In genomic region chrX:40100537-40101429, GRCh38 we compare ENCODE assay signal across 14 cellular contexts. TPM values are rescaled to one million over a fixed set of nuclear protein-coding genes. Genes with fewer than 3 reads are reported as not detected.
DNase-seq lines count a peak whose midpoint lies in the region; ATAC-seq and TF ChIP-seq lines count a peak whose summit lies in the region.
"Had no signal": no experiment of that assay in that cellular context is flagged by ENCODE, and none has a peak within 500 bp of the region (broad histone marks: within the 10 kb centered on the region; RNA-seq: fewer than 3 reads in every experiment).

No MANE protein-coding gene starts in this region.

- H3K27me3 ChIP-seq in SK-N-SH (ENCODE audit: insufficient read depth) (peaks cover 41% of the 10 kb centered on the region; the same call in 1 of the 2 replicates), RWPE2 (ENCODE audit: insufficient read depth, poor library complexity, severe bottlenecking) (no peaks in the 10 kb centered on the region), transverse colon (no peaks in the 10 kb centered on the region), right cardiac atrium (ENCODE audit: control insufficient read depth, insufficient read depth) (no peaks in the 10 kb centered on the region)
- H3K27me3 ChIP-seq: suprapubic skin had no signal

- H3F3A ChIP-seq in SK-N-SH (replicated peaks; ENCODE audit: insufficient read depth): peaks cover 12% of the 10 kb centered on the region

- DNase-seq in SK-N-SH: no peak
- DNase-seq in RWPE2 (ENCODE audit: low spot score): no peak
- DNase-seq in transverse colon: no peak
- no peak for DNase-seq in GM13977 (ENCODE audit: low spot score)
- DNase-seq in right cardiac atrium: no peak
- DNase-seq: esophagus squamous epithelium; NCI-H748 treated with DMSO at 0.1 percent for 48 hours; nucleus accumbens; stimulated activated CD4-positive, alpha-beta T cell treated with anti-CD3 and anti-CD28 coated beads, Interleukin-4, amount 100 ng/mL, for 1 hour had no signal

- H3K9me3 ChIP-seq in SK-N-SH (no peaks in the 10 kb centered on the region), RWPE2 (ENCODE audit: severe bottlenecking) (no peaks in the 10 kb centered on the region), iPS-18c (ENCODE audit: control insufficient read depth, insufficient read depth, low read length) (peaks cover 14% of the 10 kb centered on the region), transverse colon (no peaks in the 10 kb centered on the region), right cardiac atrium (ENCODE audit: control insufficient read depth, low read length) (no peaks in the 10 kb centered on the region)
- H3K9me3 ChIP-seq: A549, esophagus squamous epithelium, suprapubic skin had no signal

- intact Hi-C loops in transverse colon (cut with DNase I; ENCODE audit: low total_unique reads) (no loop called here), right cardiac atrium (cut with DNase I) (loop anchor here in 1 of 4 donors (10.0 kb wide), 1 partner anchor 54 kb away; no protein-coding TSS in a partner anchor)

- no peak for TF ChIP-seq POLR2A in transverse colon (IDR thresholded peaks at IDR 0.05)

- peak overlapping the region; percentile 12 to 87 for H3K27ac ChIP-seq in SK-N-SH (ENCODE audit: low read depth in 2 of 2, low read length in 1 of 2)
- peak overlapping the region; percentile 57 for H3K27ac ChIP-seq in RWPE2 (ENCODE audit: poor library complexity, severe bottlenecking)
- peak overlapping the region; percentile 91 to 95 (median 94) for H3K27ac ChIP-seq in transverse colon
- H3K27ac ChIP-seq in right cardiac atrium (ENCODE audit: low read length): no peak overlapping the region
- H3K27ac ChIP-seq: suprapubic skin had no signal

- WGBS in SK-N-SH (ENCODE audit: low lambda C conversion rate): 42% methylated on average over 31 of the region's 31 CpGs
- WGBS in transverse colon (ENCODE audit: low coverage in 1 of 2), 2 donors: 62 to 90% methylated on average over 2 to 31 of the region's 31 CpGs
- 74% methylated on average over 31 of the region's 31 CpGs for WGBS in right cardiac atrium

- TF ChIP-seq RAD21 in SK-N-SH (IDR thresholded peaks at IDR 0.05; ENCODE audit: low read length): no peak

- H3K9ac ChIP-seq in SK-N-SH: no peak overlapping the region; the same call in 1 of the 2 replicates

- no peak for TF ChIP-seq EP300 in SK-N-SH (IDR thresholded peaks at IDR 0.05; ENCODE audit: borderline replicate concordance in 1 of 2, low read depth in 1 of 2, low read length in 1 of 2)
- TF ChIP-seq EP300 in transverse colon (IDR thresholded peaks at IDR 0.05; ENCODE audit: low read depth): no peak

- no peak for ATAC-seq in SK-N-SH treated with all-trans-retinoic acid at 6 μM for 48 hours
- no peak for ATAC-seq in RWPE2 (ENCODE audit: low read depth)
- no peak for ATAC-seq in right cardiac atrium
- no peak for ATAC-seq in GM18858 (IDR thresholded peaks at IDR 0.05; ENCODE audit: unreplicated experiment)
- ATAC-seq: A549 had no signal

- CTCF ChIA-PET in SK-N-SH (lab: Yijun Ruan, JAX): interaction anchor here (1.0 to 1.4 kb wide), 3 partner anchors 15 to 64 kb away, joined by 3 to 4 read pairs (median 4); no protein-coding TSS in a partner anchor

- H3K36me3 ChIP-seq in SK-N-SH (replicated peaks in 1 of 2; ENCODE audit: control insufficient read depth in 1 of 2, insufficient read depth in 2 of 2, low read length in 1 of 2): no peaks in the 10 kb centered on the region
- H3K36me3 ChIP-seq in RWPE2 (ENCODE audit: low read depth): no peaks in the 10 kb centered on the region
- no peaks in the 10 kb centered on the region for H3K36me3 ChIP-seq in transverse colon
- H3K36me3 ChIP-seq: esophagus squamous epithelium, suprapubic skin had no signal

- H4K20me1 ChIP-seq in SK-N-SH (ENCODE audit: insufficient read depth): no peaks in the 10 kb centered on the region

- H2AFZ ChIP-seq in SK-N-SH (ENCODE audit: low read depth): peak overlapping the region; percentile 22; the same call in 1 of the 2 replicates

- H3K4me1 ChIP-seq in SK-N-SH (ENCODE audit: control insufficient read depth in 1 of 2, insufficient read depth in 2 of 2, low read depth in 1 of 2, low read length in 1 of 2) (peaks cover 7 to 28% of the 10 kb centered on the region in 2 experiments; a peak in 2 of 4 replicates), RWPE2 (ENCODE audit: insufficient read depth, poor library complexity, severe bottlenecking) (no peaks in the 10 kb centered on the region), transverse colon (peaks cover 2 to 34% (median 13%) of the 10 kb centered on the region in 4 donors), right cardiac atrium (ENCODE audit: control insufficient read depth, insufficient read depth, low read length) (no peaks in the 10 kb centered on the region)

- peak overlapping the region; percentile 80; the same call in 1 of the 2 replicates for H3K4me2 ChIP-seq in SK-N-SH

- in situ Hi-C loops in transverse colon (cut with MboI; ENCODE audit: low pct_ligation_motif_present in 1 of 4, low pct_unique_long_range_greater_than_20kb in 1 of 4, low sequenced_read_pairs in 3 of 4) (no loop called here), GM13977 (cut with MboI; ENCODE audit: low pct_unique_long_range_greater_than_20kb, low sequenced_read_pairs, unreplicated experiment) (no loop called here)

- peaks cover 8% of the 10 kb centered on the region; the same call in 1 of the 2 replicates for H3K79me2 ChIP-seq in SK-N-SH (ENCODE audit: insufficient read depth)

- no peak overlapping the region for H3K4me3 ChIP-seq in SK-N-SH (ENCODE audit: low read depth in 2 of 2, low read length in 1 of 2)
- H3K4me3 ChIP-seq in RWPE2 (ENCODE audit: severe bottlenecking): no peak overlapping the region
- H3K4me3 ChIP-seq in iPS-18c (ENCODE audit: insufficient read depth, low read depth, low read length): peak overlapping the region; percentile 28; the same call in 1 of the 2 replicates
- H3K4me3 ChIP-seq in transverse colon: no peak overlapping the region
- no peak overlapping the region for H3K4me3 ChIP-seq in right cardiac atrium (ENCODE audit: low read length)
- H3K4me3 ChIP-seq: A549, esophagus squamous epithelium, suprapubic skin had no signal

- POLR2A ChIA-PET in SK-N-SH (lab: Yijun Ruan, JAX): interaction anchor here (4.5 kb wide), 1 partner anchor 52 kb away, joined by 38 read pairs; no protein-coding TSS in a partner anchor

- no peaks in the 10 kb centered on the region for H3K9me2 ChIP-seq in SK-N-SH

- TF ChIP-seq CTCF in SK-N-SH (IDR thresholded peaks at IDR 0.05) (no peak), RWPE2 (IDR thresholded peaks at IDR 0.05; ENCODE audit: poor library complexity, severe bottlenecking) (no peak), transverse colon (IDR thresholded peaks at IDR 0.05) (no peak), GM13977 (IDR thresholded peaks at IDR 0.05; ENCODE audit: extremely low read depth, insufficient read depth, missing control alignments) (no peak)

TF ChIP-seq in SK-N-SH, 30 proteins besides CTCF, POLR2A, EP300 and RAD21 (continues in another document):
- TF ChIP-seq, protein P1, sequence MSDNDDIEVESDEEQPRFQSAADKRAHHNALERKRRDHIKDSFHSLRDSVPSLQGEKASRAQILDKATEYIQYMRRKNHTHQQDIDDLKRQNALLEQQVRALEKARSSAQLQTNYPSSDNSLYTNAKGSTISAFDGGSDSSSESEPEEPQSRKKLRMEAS (IDR thresholded peaks at IDR 0.05; ENCODE audit: low read depth): no peak
- no peak for TF ChIP-seq USF2 (IDR thresholded peaks at IDR 0.05; ENCODE audit: borderline replicate concordance, low read depth, low read length)
- no peak for TF ChIP-seq GABPA (IDR thresholded peaks at IDR 0.05; ENCODE audit: low read depth)
- no peak for TF ChIP-seq MXI1 (IDR thresholded peaks at IDR 0.05; ENCODE audit: low read depth, low read length)
- TF ChIP-seq FOXJ3 (CRISPR knock-in tag; IDR thresholded peaks at IDR 0.05): no peak
- TF ChIP-seq NRF1 (IDR thresholded peaks at IDR 0.05; ENCODE audit: low read depth, low read length): no peak
- TF ChIP-seq FOSL2 (IDR thresholded peaks at IDR 0.05; ENCODE audit: borderline replicate concordance, low read depth): no peak
- no peak for TF ChIP-seq ELF1 (IDR thresholded peaks at IDR 0.05)
- TF ChIP-seq JUND (IDR thresholded peaks at IDR 0.05): no peak

TF ChIP-seq in SK-N-SH treated with all-trans-retinoic acid at 6 μM for 48 hours, 23 proteins besides CTCF, POLR2A, EP300 and RAD21 (continues in another document):
- TF ChIP-seq PATZ1 (CRISPR knock-in tag; IDR thresholded peaks at IDR 0.05; ENCODE audit: borderline replicate concordance) (no peak), ZNF8 (CRISPR knock-in tag; IDR thresholded peaks at IDR 0.05) (no peak), SNAI2 (CRISPR knock-in tag; IDR thresholded peaks at IDR 0.05) (no peak), CSRNP3 (CRISPR knock-in tag; IDR thresholded peaks at IDR 0.05) (no peak), GLIS3 (CRISPR knock-in tag; IDR thresholded peaks at IDR 0.05) (no peak)

RNA-seq across cellular contexts. Expression of gene BCOR, which starts 3.0 kb away (rescaled TPM):
- polyA plus RNA-seq in SK-N-SH (2012; rRNA removed): 6.9 and 8.8 TPM in 2 replicates
- 8.4 and 9.4 TPM in 2 replicates for polyA plus RNA-seq in SK-N-SH (2012; cell fraction: cytosol; rRNA removed)
- polyA plus RNA-seq in SK-N-SH (2012; cell fraction: nucleus; rRNA removed): 19.4 and 21.9 TPM in 2 replicates
- total RNA-seq in transverse colon: 10 to 100 TPM; 17.9 to 27.8 (median 20.4) TPM
- total RNA-seq in right cardiac atrium: 10 to 100 TPM; 18.1 to 30.1 (median 20.5) TPM
- 11.1 TPM for polyA plus RNA-seq in right cardiac atrium
